In the genomic region with DNA sequence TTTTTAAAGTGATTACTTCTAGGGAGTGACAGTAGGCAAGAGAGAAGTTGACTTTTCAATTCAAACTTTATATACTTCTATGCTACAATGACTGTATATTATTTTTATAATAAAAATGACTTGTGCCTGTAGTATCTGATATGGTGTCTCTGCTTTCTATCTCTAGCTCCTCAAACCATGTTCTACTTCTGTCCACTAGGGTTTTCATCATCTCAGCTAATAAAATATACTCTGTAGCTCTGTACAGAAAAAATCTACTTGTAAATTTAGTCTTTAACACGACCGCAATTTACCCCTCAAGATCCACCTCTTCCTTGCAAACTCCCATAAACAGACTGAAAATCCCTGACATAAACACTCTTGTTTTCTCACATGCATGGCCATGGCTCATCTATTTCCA, we compare ENCODE assay signal across 1 cellular context.
TF ChIP-seq lines count a peak whose summit lies in the region.

No MANE protein-coding gene starts in this region.

TF ChIP-seq in IMR-90, 13 proteins besides CTCF, POLR2A, EP300 and RAD21:
- TF ChIP-seq, protein P1, sequence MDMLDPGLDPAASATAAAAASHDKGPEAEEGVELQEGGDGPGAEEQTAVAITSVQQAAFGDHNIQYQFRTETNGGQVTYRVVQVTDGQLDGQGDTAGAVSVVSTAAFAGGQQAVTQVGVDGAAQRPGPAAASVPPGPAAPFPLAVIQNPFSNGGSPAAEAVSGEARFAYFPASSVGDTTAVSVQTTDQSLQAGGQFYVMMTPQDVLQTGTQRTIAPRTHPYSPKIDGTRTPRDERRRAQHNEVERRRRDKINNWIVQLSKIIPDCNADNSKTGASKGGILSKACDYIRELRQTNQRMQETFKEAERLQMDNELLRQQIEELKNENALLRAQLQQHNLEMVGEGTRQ (IDR thresholded peaks at IDR 0.05; ENCODE audit: low read depth, low read length), result no peak
- no peak for TF ChIP-seq MAZ (IDR thresholded peaks at IDR 0.05; ENCODE audit: borderline replicate concordance, low read depth, low read length)
- no peak for TF ChIP-seq FOS (IDR thresholded peaks at IDR 0.05; ENCODE audit: low read depth, low read length)
- no peak for TF ChIP-seq CHD1 (IDR thresholded peaks at IDR 0.05; ENCODE audit: low read depth, low read length)
- TF ChIP-seq SMC3 (IDR thresholded peaks at IDR 0.05; ENCODE audit: low read depth, low read length), result no peak
- TF ChIP-seq, protein P2, sequence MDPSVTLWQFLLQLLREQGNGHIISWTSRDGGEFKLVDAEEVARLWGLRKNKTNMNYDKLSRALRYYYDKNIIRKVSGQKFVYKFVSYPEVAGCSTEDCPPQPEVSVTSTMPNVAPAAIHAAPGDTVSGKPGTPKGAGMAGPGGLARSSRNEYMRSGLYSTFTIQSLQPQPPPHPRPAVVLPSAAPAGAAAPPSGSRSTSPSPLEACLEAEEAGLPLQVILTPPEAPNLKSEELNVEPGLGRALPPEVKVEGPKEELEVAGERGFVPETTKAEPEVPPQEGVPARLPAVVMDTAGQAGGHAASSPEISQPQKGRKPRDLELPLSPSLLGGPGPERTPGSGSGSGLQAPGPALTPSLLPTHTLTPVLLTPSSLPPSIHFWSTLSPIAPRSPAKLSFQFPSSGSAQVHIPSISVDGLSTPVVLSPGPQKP (IDR thresholded peaks at IDR 0.05; ENCODE audit: borderline replicate concordance, low read depth, low read length), result no peak
- TF ChIP-seq NFE2L2 (IDR thresholded peaks at IDR 0.05; ENCODE audit: low read depth, low read length), result no peak
- TF ChIP-seq RFX5 (IDR thresholded peaks at IDR 0.05; ENCODE audit: low read depth, low read length), result no peak
- no peak for TF ChIP-seq MAFK (IDR thresholded peaks at IDR 0.05; ENCODE audit: low read depth, low read length)
- TF ChIP-seq CEBPB (IDR thresholded peaks at IDR 0.05; ENCODE audit: low read depth, low read length), result no peak
- no peak for TF ChIP-seq MXI1 (IDR thresholded peaks at IDR 0.05; ENCODE audit: borderline replicate concordance, low read depth, low read length)
